Comparison of ENCODE assay signal across 1 cellular context in genomic region chr6:158006821-158007570, GRCh38.
TF ChIP-seq lines count a peak whose summit lies in the region.

No MANE protein-coding gene starts in this region.

TF ChIP-seq in HepG2, 621 proteins besides CTCF, POLR2A, EP300 and RAD21 (continues in another document):
- TF ChIP-seq AHDC1 (CRISPR knock-in tag; IDR thresholded peaks at IDR 0.05; ENCODE audit: borderline replicate concordance): no peak
- no peak for TF ChIP-seq ZBTB2 (CRISPR knock-in tag; IDR thresholded peaks at IDR 0.05; ENCODE audit: low read depth)
- TF ChIP-seq MTF1 (CRISPR knock-in tag; IDR thresholded peaks at IDR 0.05): no peak
- TF ChIP-seq SETDB1 (CRISPR knock-in tag; IDR thresholded peaks at IDR 0.05; ENCODE audit: borderline replicate concordance): no peak
- 0 out of 2 replicates have a peak, but pooled peaks have one; percentile 13 for TF ChIP-seq POLR2AphosphoS2 (IDR thresholded peaks at IDR 0.05; ENCODE audit: low read depth, low read length)
- no peak for TF ChIP-seq CENPX (CRISPR knock-in tag; IDR thresholded peaks at IDR 0.05)
- 0 out of 2 replicates have a peak, but pooled peaks have one; percentile 10 for TF ChIP-seq THAP11 (CRISPR knock-in tag; IDR thresholded peaks at IDR 0.05)
- TF ChIP-seq FOSL2 (CRISPR knock-in tag; IDR thresholded peaks at IDR 0.05): peak; percentile 19; the same call in 1 of the 2 replicates
- TF ChIP-seq KDM1A (CRISPR knock-in tag; IDR thresholded peaks at IDR 0.05): peak; percentile 54; the same call in 1 of the 2 replicates
- TF ChIP-seq IRX3 (CRISPR knock-in tag; IDR thresholded peaks at IDR 0.05; ENCODE audit: borderline replicate concordance, low read depth): no peak
- TF ChIP-seq NR2F2 (IDR thresholded peaks at IDR 0.05; ENCODE audit: borderline replicate concordance, low read depth): no peak
- TF ChIP-seq, protein P1, sequence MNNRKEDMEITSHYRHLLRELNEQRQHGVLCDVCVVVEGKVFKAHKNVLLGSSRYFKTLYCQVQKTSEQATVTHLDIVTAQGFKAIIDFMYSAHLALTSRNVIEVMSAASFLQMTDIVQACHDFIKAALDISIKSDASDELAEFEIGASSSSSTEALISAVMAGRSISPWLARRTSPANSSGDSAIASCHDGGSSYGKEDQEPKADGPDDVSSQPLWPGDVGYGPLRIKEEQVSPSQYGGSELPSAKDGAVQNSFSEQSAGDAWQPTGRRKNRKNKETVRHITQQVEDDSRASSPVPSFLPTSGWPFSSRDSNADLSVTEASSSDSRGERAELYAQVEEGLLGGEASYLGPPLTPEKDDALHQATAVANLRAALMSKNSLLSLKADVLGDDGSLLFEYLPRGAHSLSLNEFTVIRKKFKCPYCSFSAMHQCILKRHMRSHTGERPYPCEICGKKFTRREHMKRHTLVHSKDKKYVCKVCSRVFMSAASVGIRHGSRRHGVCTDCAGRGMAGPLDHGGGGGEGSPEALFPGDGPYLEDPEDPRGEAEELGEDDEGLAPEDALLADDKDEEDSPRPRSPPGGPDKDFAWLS (CRISPR knock-in tag; IDR thresholded peaks at IDR 0.05; ENCODE audit: borderline replicate concordance): no peak
- peak; percentile 69; the same call in 1 of the 2 replicates for TF ChIP-seq ZNF280D (CRISPR knock-in tag; IDR thresholded peaks at IDR 0.05)
- no peak for TF ChIP-seq ZNF782 (CRISPR knock-in tag; IDR thresholded peaks at IDR 0.05; ENCODE audit: borderline replicate concordance)
- TF ChIP-seq ZNF354B (CRISPR knock-in tag; IDR thresholded peaks at IDR 0.05): no peak
- 0 out of 2 replicates have a peak, but pooled peaks have one; percentile 46 for TF ChIP-seq MTA1 (CRISPR knock-in tag; IDR thresholded peaks at IDR 0.05; ENCODE audit: borderline replicate concordance)
- TF ChIP-seq ZNF136 (CRISPR knock-in tag; IDR thresholded peaks at IDR 0.05; ENCODE audit: low read depth): no peak
- TF ChIP-seq ZMYM3 (CRISPR knock-in tag; IDR thresholded peaks at IDR 0.05): peak; percentile 90
- TF ChIP-seq ZBTB33 (CRISPR knock-in tag; IDR thresholded peaks at IDR 0.05): 0 out of 2 replicates have a peak, but pooled peaks have one; percentile 27
- 0 out of 2 replicates have a peak, but pooled peaks have one; percentile 24 for TF ChIP-seq MED1 (CRISPR knock-in tag; IDR thresholded peaks at IDR 0.05)
- TF ChIP-seq JUND (CRISPR knock-in tag; IDR thresholded peaks at IDR 0.05): no peak
- TF ChIP-seq ZNF33B (CRISPR knock-in tag; IDR thresholded peaks at IDR 0.05): no peak
- TF ChIP-seq ZBTB1 (CRISPR knock-in tag; IDR thresholded peaks at IDR 0.05; ENCODE audit: borderline replicate concordance): no peak
- no peak for TF ChIP-seq SALL1 (CRISPR knock-in tag; IDR thresholded peaks at IDR 0.05)
- TF ChIP-seq ZNF563 (CRISPR knock-in tag; IDR thresholded peaks at IDR 0.05): no peak
- peak; percentile 70 for TF ChIP-seq CEBPB (IDR thresholded peaks at IDR 0.05; ENCODE audit: borderline replicate concordance, low read depth, low read length)
- no peak for TF ChIP-seq TBP (CRISPR knock-in tag; IDR thresholded peaks at IDR 0.05)
- TF ChIP-seq, protein P2, sequence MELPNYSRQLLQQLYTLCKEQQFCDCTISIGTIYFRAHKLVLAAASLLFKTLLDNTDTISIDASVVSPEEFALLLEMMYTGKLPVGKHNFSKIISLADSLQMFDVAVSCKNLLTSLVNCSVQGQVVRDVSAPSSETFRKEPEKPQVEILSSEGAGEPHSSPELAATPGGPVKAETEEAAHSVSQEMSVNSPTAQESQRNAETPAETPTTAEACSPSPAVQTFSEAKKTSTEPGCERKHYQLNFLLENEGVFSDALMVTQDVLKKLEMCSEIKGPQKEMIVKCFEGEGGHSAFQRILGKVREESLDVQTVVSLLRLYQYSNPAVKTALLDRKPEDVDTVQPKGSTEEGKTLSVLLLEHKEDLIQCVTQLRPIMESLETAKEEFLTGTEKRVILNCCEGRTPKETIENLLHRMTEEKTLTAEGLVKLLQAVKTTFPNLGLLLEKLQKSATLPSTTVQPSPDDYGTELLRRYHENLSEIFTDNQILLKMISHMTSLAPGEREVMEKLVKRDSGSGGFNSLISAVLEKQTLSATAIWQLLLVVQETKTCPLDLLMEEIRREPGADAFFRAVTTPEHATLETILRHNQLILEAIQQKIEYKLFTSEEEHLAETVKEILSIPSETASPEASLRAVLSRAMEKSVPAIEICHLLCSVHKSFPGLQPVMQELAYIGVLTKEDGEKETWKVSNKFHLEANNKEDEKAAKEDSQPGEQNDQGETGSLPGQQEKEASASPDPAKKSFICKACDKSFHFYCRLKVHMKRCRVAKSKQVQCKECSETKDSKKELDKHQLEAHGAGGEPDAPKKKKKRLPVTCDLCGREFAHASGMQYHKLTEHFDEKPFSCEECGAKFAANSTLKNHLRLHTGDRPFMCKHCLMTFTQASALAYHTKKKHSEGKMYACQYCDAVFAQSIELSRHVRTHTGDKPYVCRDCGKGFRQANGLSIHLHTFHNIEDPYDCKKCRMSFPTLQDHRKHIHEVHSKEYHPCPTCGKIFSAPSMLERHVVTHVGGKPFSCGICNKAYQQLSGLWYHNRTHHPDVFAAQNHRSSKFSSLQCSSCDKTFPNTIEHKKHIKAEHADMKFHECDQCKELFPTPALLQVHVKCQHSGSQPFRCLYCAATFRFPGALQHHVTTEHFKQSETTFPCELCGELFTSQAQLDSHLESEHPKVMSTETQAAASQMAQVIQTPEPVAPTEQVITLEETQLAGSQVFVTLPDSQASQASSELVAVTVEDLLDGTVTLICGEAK (IDR thresholded peaks at IDR 0.05): no peak
- TF ChIP-seq, protein P2 (CRISPR knock-in tag; IDR thresholded peaks at IDR 0.05): no peak
- TF ChIP-seq ZNF501 (CRISPR knock-in tag; IDR thresholded peaks at IDR 0.05): peak; percentile 72; the same call in 1 of the 2 replicates
- TF ChIP-seq ZNF770 (CRISPR knock-in tag; IDR thresholded peaks at IDR 0.05): peak; percentile 99
